ENCODE assay signal across 32 cellular contexts in genomic region chr18:76936877-76937276, GRCh38.
"Had no signal": no experiment of that assay in that cellular context is flagged by ENCODE, and none has a peak within 500 bp of the region (broad histone marks: within the 10 kb centered on the region; RNA-seq: fewer than 3 reads in every experiment).

No MANE protein-coding gene starts in this region.

- H3K27me3 ChIP-seq: brain microvascular endothelial cell, dorsolateral prefrontal cortex, esophagus muscularis mucosa, foreskin keratinocyte, gastrocnemius medialis, heart left ventricle had no signal

- H3K4me1 ChIP-seq: esophagus muscularis mucosa, foreskin keratinocyte had no signal

- H3K27me3 Mint-ChIP-seq: activated CD4-positive, alpha-beta memory T cell treated with anti-CD3 and anti-CD28 coated beads for 36 hours; activated CD4-positive, alpha-beta T cell treated with anti-CD3 and anti-CD28 coated beads for 36 hours; activated CD4-positive, alpha-beta T cell treated with anti-CD3 and anti-CD28 coated beads, Interleukin-2, amount 10 ng/mL, durations not matched to agents 24 days and 14 days; activated CD8-positive, alpha-beta memory T cell treated with anti-CD3 and anti-CD28 coated beads, Interleukin-2, amount 10 ng/mL, durations not matched to agents 7 days and 5 days; activated naive CD4-positive, alpha-beta T cell treated with anti-CD3 and anti-CD28 coated beads, Interleukin-2, amount 10 ng/mL, durations not matched to agents 7 days and 5 days; activated naive CD8-positive, alpha-beta T cell treated with anti-CD3 and anti-CD28 coated beads, Interleukin-2, amount 10 ng/mL, durations not matched to agents 7 days and 5 days; central memory CD8-positive, alpha-beta T cell; dendritic cell treated with granulocyte-macrophage colony-stimulating factor and Interleukin-4, amounts not matched to agents 40 ng/mL and 50 ng/mL, for 4 days had no signal

- H3K9me3 Mint-ChIP-seq: activated CD4-positive, alpha-beta memory T cell treated with anti-CD3 and anti-CD28 coated beads for 36 hours; activated CD4-positive, alpha-beta T cell treated with anti-CD3 and anti-CD28 coated beads, Interleukin-2, amount 10 ng/mL, durations not matched to agents 24 days and 14 days; activated naive CD4-positive, alpha-beta T cell treated with anti-CD3 and anti-CD28 coated beads, Interleukin-2, amount 10 ng/mL, durations not matched to agents 7 days and 5 days; activated naive CD4-positive, alpha-beta T cell treated with anti-CD3 and anti-CD28 coated beads, Interleukin-2, amount 50 U/mL, for 72 hours; activated naive CD8-positive, alpha-beta T cell treated with anti-CD3 and anti-CD28 coated beads, Interleukin-2, amount 10 ng/mL, durations not matched to agents 7 days and 5 days; activated T-helper 1 cell treated with anti-CD3 and anti-CD28 coated beads, Interleukin-12 subunit alpha, Interleukin-12 subunit beta, Interleukin-2, Interleukin-4 antibody, amounts not matched to agents 30 ng/mL and 10 ng/mL and 1 ng/mL, durations not matched to agents 14 hours and 24 hours and 36 hours; activated T-helper 2 cell treated with anti-CD3 and anti-CD28 coated beads, Interferon-gamma antibody, Interleukin-2, Interleukin-4, amounts not matched to agents 10 μg/mL and 5 μg/mL and 100 μg/mL, durations not matched to agents 14 hours and 24 hours and 36 hours; central memory CD8-positive, alpha-beta T cell; dendritic cell treated with granulocyte-macrophage colony-stimulating factor and Interleukin-4, amounts not matched to agents 40 ng/mL and 50 ng/mL, for 4 days; endodermal cell had no signal

- H3K9me3 ChIP-seq: esophagus muscularis mucosa, gastrocnemius medialis, heart left ventricle had no signal

- H3K4me3 Mint-ChIP-seq: activated CD4-positive, alpha-beta memory T cell treated with anti-CD3 and anti-CD28 coated beads for 36 hours; activated CD4-positive, alpha-beta T cell treated with anti-CD3 and anti-CD28 coated beads for 36 hours; activated CD4-positive, alpha-beta T cell treated with anti-CD3 and anti-CD28 coated beads, Interleukin-2, amount 10 ng/mL, durations not matched to agents 24 days and 14 days; activated CD8-positive, alpha-beta memory T cell treated with anti-CD3 and anti-CD28 coated beads, Interleukin-2, amount 10 ng/mL, durations not matched to agents 7 days and 5 days; activated CD8-positive, alpha-beta T cell treated with anti-CD3 and anti-CD28 coated beads, Interleukin-2, amount 10 ng/mL, durations not matched to agents 7 days and 5 days; activated naive CD4-positive, alpha-beta T cell treated with anti-CD3 and anti-CD28 coated beads, Interleukin-2, amount 10 ng/mL, durations not matched to agents 7 days and 5 days; activated naive CD8-positive, alpha-beta T cell treated with anti-CD3 and anti-CD28 coated beads, Interleukin-2, amount 10 ng/mL, durations not matched to agents 7 days and 5 days; activated T-helper 1 cell treated with anti-CD3 and anti-CD28 coated beads, Interleukin-12 subunit alpha, Interleukin-12 subunit beta, Interleukin-2, Interleukin-4 antibody, amounts not matched to agents 30 ng/mL and 10 ng/mL and 1 ng/mL, durations not matched to agents 14 hours and 24 hours and 36 hours; central memory CD8-positive, alpha-beta T cell; dendritic cell treated with granulocyte-macrophage colony-stimulating factor and Interleukin-4, amounts not matched to agents 40 ng/mL and 50 ng/mL, for 4 days; endodermal cell had no signal

- FAIRE-seq: astrocyte, bronchial epithelial cell had no signal

- H3K4me3 ChIP-seq: coronary artery, dorsolateral prefrontal cortex, esophagus muscularis mucosa, gastrocnemius medialis, heart left ventricle had no signal

- ATAC-seq: activated CD4-positive, alpha-beta T cell treated with anti-CD3 and anti-CD28 coated beads for 36 hours; activated CD8-positive, alpha-beta memory T cell treated with anti-CD3 and anti-CD28 coated beads, Interleukin-2, amount 10 ng/mL, durations not matched to agents 7 days and 5 days; activated CD8-positive, alpha-beta T cell treated with anti-CD3 and anti-CD28 coated beads, Interleukin-2, amount 10 ng/mL, durations not matched to agents 7 days and 5 days; activated naive CD4-positive, alpha-beta T cell treated with anti-CD3 and anti-CD28 coated beads, Interleukin-2, amount 50 U/mL, for 72 hours; foreskin keratinocyte; gastrocnemius medialis; heart left ventricle had no signal

- H3K27ac ChIP-seq: brain microvascular endothelial cell, coronary artery, dorsolateral prefrontal cortex, esophagus muscularis mucosa, foreskin keratinocyte, gastrocnemius medialis, heart left ventricle had no signal

- H3K4me1 Mint-ChIP-seq: activated CD4-positive, alpha-beta T cell treated with anti-CD3 and anti-CD28 coated beads for 36 hours; activated naive CD4-positive, alpha-beta T cell treated with anti-CD3 and anti-CD28 coated beads, Interleukin-2, amount 10 ng/mL, durations not matched to agents 7 days and 5 days; endodermal cell had no signal

- H3K27ac Mint-ChIP-seq: activated CD4-positive, alpha-beta memory T cell treated with anti-CD3 and anti-CD28 coated beads for 36 hours; activated CD4-positive, alpha-beta T cell treated with anti-CD3 and anti-CD28 coated beads for 36 hours; activated CD4-positive, alpha-beta T cell treated with anti-CD3 and anti-CD28 coated beads, Interleukin-2, amount 10 ng/mL, durations not matched to agents 24 days and 14 days; activated CD8-positive, alpha-beta memory T cell treated with anti-CD3 and anti-CD28 coated beads, Interleukin-2, amount 10 ng/mL, durations not matched to agents 7 days and 5 days; activated CD8-positive, alpha-beta T cell treated with anti-CD3 and anti-CD28 coated beads, Interleukin-2, amount 10 ng/mL, durations not matched to agents 7 days and 5 days; activated naive CD4-positive, alpha-beta T cell treated with anti-CD3 and anti-CD28 coated beads, Interleukin-2, amount 50 U/mL, for 72 hours; activated naive CD8-positive, alpha-beta T cell treated with anti-CD3 and anti-CD28 coated beads, Interleukin-2, amount 10 ng/mL, durations not matched to agents 7 days and 5 days; activated T-helper 1 cell treated with anti-CD3 and anti-CD28 coated beads, Interleukin-12 subunit alpha, Interleukin-12 subunit beta, Interleukin-2, Interleukin-4 antibody, amounts not matched to agents 30 ng/mL and 10 ng/mL and 1 ng/mL, durations not matched to agents 14 hours and 24 hours and 36 hours; activated T-helper 2 cell treated with anti-CD3 and anti-CD28 coated beads, Interferon-gamma antibody, Interleukin-2, Interleukin-4, amounts not matched to agents 10 μg/mL and 5 μg/mL and 100 μg/mL, durations not matched to agents 14 hours and 24 hours and 36 hours; dendritic cell treated with granulocyte-macrophage colony-stimulating factor and Interleukin-4, amounts not matched to agents 40 ng/mL and 50 ng/mL, for 4 days; endodermal cell had no signal

- DNase-seq: activated CD4-positive, alpha-beta memory T cell treated with anti-CD3 and anti-CD28 coated beads for 36 hours; activated CD4-positive, alpha-beta T cell treated with anti-CD3 and anti-CD28 coated beads for 36 hours; activated CD4-positive, alpha-beta T cell treated with anti-CD3 and anti-CD28 coated beads, Interleukin-2, amount 10 ng/mL, durations not matched to agents 24 days and 14 days; activated CD4-positive, CD25-positive, alpha-beta regulatory T cell; activated CD4-positive, CD25-positive, alpha-beta regulatory T cell treated with anti-CD3 and anti-CD28 coated beads, Interleukin-2, amount 50 U/mL, for 72 hours; activated CD8-positive, alpha-beta memory T cell treated with anti-CD3 and anti-CD28 coated beads, Interleukin-2, amount 10 ng/mL, durations not matched to agents 7 days and 5 days; activated CD8-positive, alpha-beta memory T cell treated with anti-CD3 and anti-CD28 coated beads, Interleukin-2, amount 50 U/mL, for 4 hours; activated CD8-positive, alpha-beta T cell treated with anti-CD3 and anti-CD28 coated beads, Interleukin-2, amount 10 ng/mL, durations not matched to agents 7 days and 5 days; activated effector memory CD4-positive, alpha-beta T cell treated with anti-CD3 and anti-CD28 coated beads, Interleukin-2, amount 50 U/mL, for 16 hours; activated naive CD4-positive, alpha-beta T cell treated with anti-CD3 and anti-CD28 coated beads, Interleukin-2, amount 10 ng/mL, durations not matched to agents 7 days and 5 days; activated naive CD8-positive, alpha-beta T cell treated with anti-CD3 and anti-CD28 coated beads, Interleukin-2, amount 10 ng/mL, durations not matched to agents 7 days and 5 days; activated T-cell treated with anti-CD3 and anti-CD28 coated beads, Interleukin-2, amount 50 U/mL, for 1 hour; activated T-cell treated with anti-CD3 and anti-CD28 coated beads, Interleukin-2, amount 50 U/mL, for 48 hours; brain microvascular endothelial cell; dorsolateral prefrontal cortex; effector memory CD4-positive, alpha-beta T cell; endodermal cell; erythroblast; gastrocnemius medialis; glutamatergic neuron; heart left ventricle; T-helper 2 cell had no signal
